In genomic region chr1:37068897-37069296, GRCh38 we compare ENCODE assay signal across 20 cellular contexts. TPM values are rescaled to one million over a fixed set of nuclear protein-coding genes. Genes with fewer than 3 reads are reported as not detected.
A peak's percentile ranks its signal among the peaks of the same experiment; 100 is the strongest.
DNase-seq lines count a peak whose midpoint lies in the region; ATAC-seq and TF ChIP-seq lines count a peak whose summit lies in the region.
"Had no signal": no experiment of that assay in that cellular context is flagged by ENCODE, and none has a peak within 500 bp of the region (broad histone marks: within the 10 kb centered on the region; RNA-seq: fewer than 3 reads in every experiment).

No MANE protein-coding gene starts in this region.

- no peaks in the 10 kb centered on the region for H3K36me3 Mint-ChIP-seq in brain
- H3K36me3 Mint-ChIP-seq: CD4-positive, CD25-positive, alpha-beta regulatory T cell had no signal

- DNase-seq in D341Med (ENCODE audit: low spot score) = peak; percentile 52
- DNase-seq in NCI-H1436 treated with DMSO at 0.1 percent for 48 hours (lab: John Stamatoyannopoulos, UW) = peak; percentile 92
- peak; percentile 38 for DNase-seq in NCI-H2227 treated with DMSO at 0.1 percent for 48 hours (lab: John Stamatoyannopoulos, UW)
- DNase-seq in NCI-H1105 (lab: John Stamatoyannopoulos, UW) = no peak
- DNase-seq in inferior parietal cortex (ENCODE audit: extremely low spot score) = no peak
- no peak for DNase-seq in NCI-H446 (lab: John Stamatoyannopoulos, UW)
- DNase-seq: CD4-positive, CD25-positive, alpha-beta regulatory T cell; EL; GF-D8; Karpas-422; MV-4-11; NCI-H1930; NCI-H345; NCI-H526; NK-92 treated with Interleukin-12 subunit alpha and Interleukin-12 subunit beta, amount 100 ng/mL, for 24 hours; SIG-M5 had no signal

- no peak overlapping the region for H3K4me3 Mint-ChIP-seq in brain
- H3K4me3 Mint-ChIP-seq: CD4-positive, CD25-positive, alpha-beta regulatory T cell had no signal

- peaks cover 0 to 15% (median 0%) of the 10 kb centered on the region in 5 experiments for H3K9me3 Mint-ChIP-seq in brain
- H3K9me3 Mint-ChIP-seq: CD4-positive, CD25-positive, alpha-beta regulatory T cell had no signal

- no peak for ATAC-seq in GM21528 (IDR thresholded peaks at IDR 0.05; ENCODE audit: low FRiP score, unreplicated experiment)
- ATAC-seq: SK-N-SH treated with all-trans-retinoic acid at 6 μM for 48 hours had no signal

- no peak for TF ChIP-seq CTCF in brain (conservative IDR thresholded peaks at IDR 0.05)

- H3K4me1 Mint-ChIP-seq in brain = peaks cover 64% of the 10 kb centered on the region
- H3K4me1 Mint-ChIP-seq: CD4-positive, CD25-positive, alpha-beta regulatory T cell had no signal

- peaks cover 8% of the 10 kb centered on the region for H3K27me3 Mint-ChIP-seq in brain

- H3K27ac Mint-ChIP-seq in brain = peak overlapping the region in 3 of 5 experiments; percentile 1 to 77 (median 11)
- H3K27ac Mint-ChIP-seq: CD4-positive, CD25-positive, alpha-beta regulatory T cell had no signal

RNA-seq across cellular contexts. Expression of gene GRIK3, which starts 34.6 kb away (rescaled TPM):
- 3.3 TPM for polyA plus RNA-seq in brain (ENCODE audit: insufficient read depth, low read depth, low replicate concordance)
- polyA plus RNA-seq: BJ; CD4-positive, CD25-positive, alpha-beta regulatory T cell had no signal

Comparison
In these comparisons a context has a peak if more than half of its experiments do, and no peak if none do; other contexts are left out.
1. DNase-seq: peak in D341Med (single experiment), NCI-H1436 treated with DMSO at 0.1 percent for 48 hours (single experiment) and NCI-H2227 treated with DMSO at 0.1 percent for 48 hours (single experiment); none in NCI-H1105 (single experiment), inferior parietal cortex (single experiment) and NCI-H446 (0 of 2).